23 cellular contexts compared by ENCODE assay signal in the genomic region with DNA sequence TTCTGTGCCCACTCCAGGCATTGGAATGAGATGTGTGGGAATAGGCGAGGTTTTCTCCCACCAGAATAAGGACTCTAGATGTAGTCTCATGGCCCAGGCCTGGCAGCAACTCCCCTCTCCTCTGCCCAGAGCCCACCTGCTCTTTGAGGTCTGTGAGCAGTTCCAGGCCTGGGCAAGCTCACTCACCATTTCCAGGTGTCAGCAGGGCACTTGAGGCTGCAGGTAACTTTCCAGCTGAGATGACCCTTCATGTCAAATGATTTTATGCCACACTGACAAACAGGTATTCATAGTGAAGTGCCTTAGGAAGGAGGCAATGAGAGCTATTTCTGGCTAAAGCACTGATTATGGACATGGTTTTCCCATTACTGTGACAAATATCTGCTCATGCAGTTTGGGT.
"Had no signal": no experiment of that assay in that cellular context is flagged by ENCODE, and none has a peak within 500 bp of the region (broad histone marks: within the 10 kb centered on the region; RNA-seq: fewer than 3 reads in every experiment).

No MANE protein-coding gene starts in this region.

- H3K9me3 ChIP-seq: adrenal gland, ascending aorta, upper lobe of left lung, vagina had no signal

- H3K4me1 ChIP-seq: adrenal gland, ascending aorta, neural progenitor cell, upper lobe of left lung had no signal

- H3K27ac ChIP-seq: adrenal gland, ascending aorta, brain microvascular endothelial cell, neural progenitor cell, skin epidermis, upper lobe of left lung, vagina had no signal

- ATAC-seq: left lobe of liver, natural killer cell, sciatic nerve had no signal

- DNase-seq: activated CD4-positive, alpha-beta T cell treated with anti-CD3 and anti-CD28 coated beads for 4 hours; activated CD4-positive, alpha-beta T cell treated with anti-CD3 and anti-CD28 coated beads, Interleukin-2, amount 50 U/mL, for 4 hours; activated CD8-positive, alpha-beta memory T cell treated with anti-CD3 and anti-CD28 coated beads for 24 hours; activated effector memory CD4-positive, alpha-beta T cell treated with anti-CD3 and anti-CD28 coated beads, Interleukin-2, amount 50 U/mL, for 16 hours; activated naive CD4-positive, alpha-beta T cell treated with anti-CD3 and anti-CD28 coated beads for 36 hours; activated naive CD8-positive, alpha-beta T cell treated with anti-CD3 and anti-CD28 coated beads for 36 hours; adrenal gland; brain microvascular endothelial cell; central memory CD4-positive, alpha-beta T cell; immature natural killer cell; kidney; mesendoderm; natural killer cell; stimulated activated CD4-positive, alpha-beta T cell treated with anti-CD3 and anti-CD28 coated beads, Interleukin-12 subunit alpha, Interleukin-12 subunit beta, amount 100 ng/mL, for 4 hours; stimulated activated CD4-positive, alpha-beta T cell treated with anti-CD3 and anti-CD28 coated beads, Interleukin-4, amount 100 ng/mL, for 1 hour; upper lobe of left lung had no signal

- H3K4me3 ChIP-seq: adrenal gland, ascending aorta, lung, neural progenitor cell, skin epidermis, upper lobe of left lung, vagina had no signal

- H3K27me3 ChIP-seq: adrenal gland, ascending aorta, brain microvascular endothelial cell, neural progenitor cell, upper lobe of left lung, vagina had no signal

- H3K36me3 ChIP-seq: adrenal gland, ascending aorta, brain microvascular endothelial cell, neural progenitor cell, upper lobe of left lung, vagina had no signal
